In genomic region chr14:73744175-73744867, GRCh38 we compare ENCODE assay signal across 1 cellular context.
TF ChIP-seq lines count a peak whose summit lies in the region.

No MANE protein-coding gene starts in this region.

TF ChIP-seq in HCT116, 20 proteins besides CTCF, POLR2A, EP300 and RAD21 (continued from another document):
- TF ChIP-seq CEBPB (IDR thresholded peaks at IDR 0.05; ENCODE audit: low read depth) (no peak), ELF1 (IDR thresholded peaks at IDR 0.05; ENCODE audit: borderline replicate concordance, low read depth) (no peak), EZH2phosphoT487 (IDR thresholded peaks at IDR 0.05; ENCODE audit: borderline replicate concordance) (no peak), FOSL1 (IDR thresholded peaks at IDR 0.05; ENCODE audit: low read depth) (no peak), SIN3A (IDR thresholded peaks at IDR 0.05; ENCODE audit: low read depth) (no peak), CBX3 (IDR thresholded peaks at IDR 0.05; ENCODE audit: low read depth) (no peak), TCF7L2 (IDR thresholded peaks at IDR 0.05; ENCODE audit: borderline replicate concordance, extremely low read depth, insufficient read depth, insufficient read length) (no peak), ZNF274 (IDR thresholded peaks at IDR 0.05; ENCODE audit: low read depth, low read length) (no peak)
